Comparison of ENCODE assay signal across 8 cellular contexts in the genomic region with DNA sequence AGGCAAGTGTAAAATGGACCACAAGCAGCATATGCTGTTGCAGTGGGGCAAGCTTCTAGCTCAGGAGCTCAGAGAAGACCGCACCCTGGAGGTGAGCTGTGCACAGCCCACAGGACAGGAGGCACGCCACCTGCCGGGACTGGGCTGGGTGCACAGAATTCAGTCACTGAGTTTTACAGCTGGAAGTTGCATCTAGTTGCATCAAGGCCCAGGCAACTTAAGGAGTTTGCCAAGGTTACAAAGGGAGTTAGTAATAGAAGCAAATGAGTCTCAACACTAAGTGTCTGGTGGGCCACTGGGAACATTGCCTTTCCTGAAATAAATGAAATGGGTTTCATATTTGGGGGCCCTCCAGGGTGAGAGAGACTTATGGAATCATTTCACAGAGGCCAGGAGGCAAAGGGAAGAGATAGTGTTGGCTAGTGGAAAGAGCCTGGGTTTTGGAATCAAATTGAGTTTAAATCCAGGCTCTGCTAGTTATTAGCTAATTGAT. TPM values are rescaled to one million over a fixed set of nuclear protein-coding genes. Genes with fewer than 3 reads are reported as not detected.
A peak's percentile ranks its signal among the peaks of the same experiment; 100 is the strongest.
DNase-seq lines count a peak whose midpoint lies in the region; ATAC-seq and TF ChIP-seq lines count a peak whose summit lies in the region.

No MANE protein-coding gene starts in this region.

- in situ Hi-C loops in Panc1 (cut with HindIII; ENCODE audit: low pct_unique_long_range_greater_than_20kb, low sequenced_read_pairs): no loop called here

- no TSS peak for BruUV-seq in Panc1 (replicated peaks; lab: Mats Ljungman, UMichigan)

- POLR2A ChIA-PET in Panc1 (lab: Charles Lee): interaction anchor here (0.6 kb wide), 1 partner anchor 238 kb away, joined by 3 read pairs; no protein-coding TSS in a partner anchor

- intact Hi-C loops in Panc1 (cut with micrococcal nuclease; ENCODE audit: unreplicated experiment): loop anchor here (10.0 kb wide), 1 partner anchor 90 kb away; a partner anchor contains a TSS
- intact Hi-C loops in vagina (cut with DNase I): no loop called here

- peak; percentile 76 for ATAC-seq in HG02798 (IDR thresholded peaks at IDR 0.05; ENCODE audit: poor library complexity, unreplicated experiment)
- peak; percentile 84 for ATAC-seq in Panc1

- CTCF ChIA-PET in Panc1 (lab: Charles Lee): interaction anchor here (0.6 to 0.9 kb wide), 2 partner anchors 16 to 93 kb away, joined by 3 to 6 read pairs; no protein-coding TSS in a partner anchor

- DNase-seq in cardiac muscle cell (ENCODE audit: low read depth in 1 of 2, low spot score in 1 of 2): peak in 1 of 2 donors; percentile 55
- DNase-seq in right atrium auricular region (ENCODE audit: low spot score): no peak
- peak; percentile 82 for DNase-seq in Panc1 (ENCODE audit: low read depth, low spot score)
- DNase-seq in fibroblast of mammary gland (ENCODE audit: low read depth): peak; percentile 60
- peak in 1 of 2 donors; percentile 58 for DNase-seq in vagina (ENCODE audit: extremely low spot score in 2 of 2)
- no peak for DNase-seq in effector CD8-positive, alpha-beta T cell (lab: John Stamatoyannopoulos, UW)
- DNase-seq in NCI-H1694 treated with DMSO at 0.1 percent for 48 hours (lab: John Stamatoyannopoulos, UW): no peak

- TF ChIP-seq CTCF in cardiac muscle cell (IDR thresholded peaks at IDR 0.05; ENCODE audit: low read depth, low read length) (peak; percentile 5), right atrium auricular region (IDR thresholded peaks at IDR 0.05) (no peak), Panc1 (IDR thresholded peaks at IDR 0.05) (peak; percentile 83), fibroblast of mammary gland (conservative IDR thresholded peaks at IDR 0.05; ENCODE audit: control insufficient read depth, insufficient read depth, low read depth, low read length) (peak; percentile 6), vagina (IDR thresholded peaks at IDR 0.05) (peak in 1 of 3 experiments; percentile 4)

- H3K36me3 ChIP-seq in cardiac muscle cell: no peaks in the 10 kb centered on the region
- no peaks in the 10 kb centered on the region for H3K36me3 ChIP-seq in right atrium auricular region
- H3K36me3 ChIP-seq in Panc1 (ENCODE audit: control insufficient read depth, insufficient read depth, low read length): no peaks in the 10 kb centered on the region
- H3K36me3 ChIP-seq in vagina: no peaks in the 10 kb centered on the region

- H3K27me3 ChIP-seq in cardiac muscle cell (no peaks in the 10 kb centered on the region), right atrium auricular region (no peaks in the 10 kb centered on the region), Panc1 (ENCODE audit: control insufficient read depth, insufficient read depth, low read length) (no peaks in the 10 kb centered on the region), vagina (no peaks in the 10 kb centered on the region)

- H3K27ac ChIP-seq in cardiac muscle cell (no peak overlapping the region), right atrium auricular region (no peak overlapping the region), Panc1 (ENCODE audit: low read length) (peak overlapping the region; percentile 86), vagina (peak overlapping the region; percentile 73)

- no peaks in the 10 kb centered on the region for H3K4me1 ChIP-seq in cardiac muscle cell (ENCODE audit: low read depth)
- H3K4me1 ChIP-seq in right atrium auricular region: peaks cover 0 to 12% of the 10 kb centered on the region in 2 donors
- peaks cover 33% of the 10 kb centered on the region for H3K4me1 ChIP-seq in Panc1 (ENCODE audit: control insufficient read depth, insufficient read depth, low read length)
- H3K4me1 ChIP-seq in vagina: peaks cover 38% of the 10 kb centered on the region

- H3K9me3 ChIP-seq in cardiac muscle cell (ENCODE audit: low read depth) (no peaks in the 10 kb centered on the region), right atrium auricular region (no peaks in the 10 kb centered on the region), Panc1 (ENCODE audit: control insufficient read depth, insufficient read depth, low read depth, low read length) (no peaks in the 10 kb centered on the region), vagina (no peaks in the 10 kb centered on the region)

- no peak for TF ChIP-seq POLR2A in vagina (IDR thresholded peaks at IDR 0.05)

- H3K4me3 ChIP-seq in cardiac muscle cell (no peak overlapping the region), right atrium auricular region (no peak overlapping the region), Panc1 (ENCODE audit: low read depth in 2 of 2, low read length in 2 of 2) (no peak overlapping the region), fibroblast of mammary gland (ENCODE audit: control insufficient read depth, low read depth, low read length) (no peak overlapping the region), vagina (no peak overlapping the region)

RNA-seq across cellular contexts. Expression of a gene that starts 36.0 kb away (rescaled TPM):
- total RNA-seq in cardiac muscle cell (0.11 TPM in 1 of 2 replicates, not detected in the other), right atrium auricular region (10 to 100 TPM; 29.1 to 31.1 TPM), Panc1 (2021; ENCODE audit: unreplicated experiment) (not detected), vagina (35.1 TPM)
- 0.16 TPM in 1 of 2 replicates, not detected in the other for polyA plus RNA-seq in cardiac muscle cell
- not detected for polyA plus RNA-seq in Panc1 (2012; ENCODE audit: insufficient read length)

Comparison
In these comparisons a context has a peak if more than half of its experiments do, and no peak if none do; other contexts are left out.
1. CTCF ChIP-seq: peak in cardiac muscle cell (single experiment), Panc1 (single experiment) and fibroblast of mammary gland (single experiment); none in right atrium auricular region (0 of 2).
2. RNA of a gene that starts 36.0 kb away (total RNA-seq): 35.1 TPM in vagina (single experiment) and 29.1 to 31.1 TPM in right atrium auricular region; not detected in Panc1 (single experiment) and 0.11 TPM in cardiac muscle cell; every median in the first group is over 10 times any median in the second.
3. DNase-seq: peak in Panc1 (single experiment) and fibroblast of mammary gland (single experiment); none in right atrium auricular region (single experiment), effector CD8-positive, alpha-beta T cell (single experiment) and NCI-H1694 treated with DMSO at 0.1 percent for 48 hours (single experiment).
4. H3K27ac ChIP-seq: peak in Panc1 (single experiment) and vagina (single experiment); none in cardiac muscle cell (single experiment) and right atrium auricular region (0 of 2).